Comparison of ENCODE assay signal across 8 cellular contexts in the genomic region with DNA sequence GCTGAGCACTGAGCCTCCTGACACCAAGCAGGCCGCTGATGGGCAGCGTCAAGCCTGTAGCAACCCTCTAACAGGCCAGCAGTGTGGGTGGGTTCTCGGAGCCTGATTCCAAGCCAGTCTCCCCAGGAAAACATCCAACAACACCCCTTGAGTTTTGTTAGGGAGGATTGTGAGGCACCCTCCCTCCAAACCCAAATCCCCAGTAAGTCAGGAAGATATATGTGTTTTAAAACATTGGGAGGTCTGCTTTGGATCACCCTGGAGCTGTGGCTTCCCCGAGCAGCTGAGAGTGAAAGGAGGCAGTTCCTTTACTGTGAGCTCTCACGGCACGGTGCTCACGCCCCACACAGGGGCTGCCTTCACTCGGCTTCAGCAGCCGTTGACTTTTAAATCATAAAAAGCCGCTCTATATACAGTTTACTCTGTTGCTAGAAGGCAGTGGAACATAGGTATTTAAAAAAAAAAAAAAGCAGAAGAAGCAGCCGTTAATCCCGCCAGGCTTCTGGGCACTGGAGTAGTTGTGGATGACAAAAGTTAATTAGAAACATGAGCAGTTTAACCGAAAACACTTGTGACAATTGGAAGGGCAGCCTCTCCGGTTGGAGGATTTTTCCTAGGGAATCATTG.
DNase-seq lines count a peak whose midpoint lies in the region; TF ChIP-seq lines count a peak whose summit lies in the region.
"Had no signal": no experiment of that assay in that cellular context is flagged by ENCODE, and none has a peak within 500 bp of the region (broad histone marks: within the 10 kb centered on the region; RNA-seq: fewer than 3 reads in every experiment).

No MANE protein-coding gene starts in this region.

- H3K27me3 ChIP-seq in adipocyte (replicated peaks; ENCODE audit: control insufficient read depth, insufficient read depth, low read length): no peaks in the 10 kb centered on the region

- no peak overlapping the region for H3K27ac Mint-ChIP-seq in activated CD4-positive, alpha-beta T cell treated with anti-CD3 and anti-CD28 coated beads, Interleukin-2, amount 10 ng/mL, durations not matched to agents 7 days and 5 days

- H3K9ac ChIP-seq in adipocyte (ENCODE audit: low read length): peak overlapping the region; percentile 71

- no peaks in the 10 kb centered on the region for H3K36me3 Mint-ChIP-seq in activated CD4-positive, alpha-beta T cell treated with anti-CD3 and anti-CD28 coated beads, Interleukin-2, amount 10 ng/mL, durations not matched to agents 7 days and 5 days (ENCODE audit: low read depth)

- no peaks in the 10 kb centered on the region for H3K9me3 ChIP-seq in adipocyte (ENCODE audit: control insufficient read depth, low read length)
- H3K9me3 ChIP-seq: psoas muscle had no signal

- peak; percentile 77 for DNase-seq in HFF-Myc (ENCODE audit: extremely low read depth, low read depth)
- peak; percentile 79 for DNase-seq in adipocyte (ENCODE audit: low read depth)
- peak; percentile 67 for DNase-seq in left kidney (ENCODE audit: low read depth, low spot score)
- DNase-seq in superior temporal gyrus (ENCODE audit: extremely low spot score): peak; percentile 49
- DNase-seq in NCI-H510A treated with DMSO at 0.1 percent for 48 hours (lab: John Stamatoyannopoulos, UW): no peak
- DNase-seq in activated CD4-positive, alpha-beta T cell treated with anti-CD3 and anti-CD28 coated beads, Interleukin-2, amount 10 ng/mL, durations not matched to agents 7 days and 5 days: no peak
- no peak for DNase-seq in NCI-H146 (lab: John Stamatoyannopoulos, UW)
- DNase-seq: psoas muscle had no signal

- peaks cover 35% of the 10 kb centered on the region for H3K36me3 ChIP-seq in adipocyte (ENCODE audit: control insufficient read depth, insufficient read depth, low read length, severe bottlenecking)

- H3K4me1 Mint-ChIP-seq in activated CD4-positive, alpha-beta T cell treated with anti-CD3 and anti-CD28 coated beads, Interleukin-2, amount 10 ng/mL, durations not matched to agents 7 days and 5 days: no peaks in the 10 kb centered on the region

- TF ChIP-seq CTCF in HFF-Myc (IDR thresholded peaks at IDR 0.05; ENCODE audit: low read depth, low read length, missing control alignments): no peak

- H3K4me1 ChIP-seq in adipocyte (ENCODE audit: control insufficient read depth, insufficient read depth, low read length): peaks cover 43% of the 10 kb centered on the region
- H3K4me1 ChIP-seq: psoas muscle had no signal

- no peak overlapping the region for H3K4me3 Mint-ChIP-seq in activated CD4-positive, alpha-beta T cell treated with anti-CD3 and anti-CD28 coated beads, Interleukin-2, amount 10 ng/mL, durations not matched to agents 7 days and 5 days

- POLR2A ChIA-PET in activated CD4-positive, alpha-beta T cell treated with anti-CD3 and anti-CD28 coated beads, Interleukin-2, amount 10 ng/mL, durations not matched to agents 7 days and 5 days (lab: Charles Lee): no interaction called here

- H3K9me3 Mint-ChIP-seq in activated CD4-positive, alpha-beta T cell treated with anti-CD3 and anti-CD28 coated beads, Interleukin-2, amount 10 ng/mL, durations not matched to agents 7 days and 5 days: no peaks in the 10 kb centered on the region

- H3K4me3 ChIP-seq in HFF-Myc (replicated peaks; ENCODE audit: low read depth, low read length) (no peak overlapping the region), adipocyte (ENCODE audit: low read length) (peak overlapping the region; percentile 66)
- H3K4me3 ChIP-seq: psoas muscle had no signal

- CTCF ChIA-PET in activated CD4-positive, alpha-beta T cell treated with anti-CD3 and anti-CD28 coated beads, Interleukin-2, amount 10 ng/mL, durations not matched to agents 7 days and 5 days (lab: Charles Lee): no interaction called here

- no peaks in the 10 kb centered on the region for H3K27me3 Mint-ChIP-seq in activated CD4-positive, alpha-beta T cell treated with anti-CD3 and anti-CD28 coated beads, Interleukin-2, amount 10 ng/mL, durations not matched to agents 7 days and 5 days

Comparison
In these comparisons a context has a peak if more than half of its experiments do, and no peak if none do; other contexts are left out.
1. DNase-seq: peak in HFF-Myc (single experiment), adipocyte (single experiment), left kidney (single experiment) and superior temporal gyrus (single experiment); none in NCI-H510A treated with DMSO at 0.1 percent for 48 hours (single experiment), activated CD4-positive, alpha-beta T cell treated with anti-CD3 and anti-CD28 coated beads, Interleukin-2, amount 10 ng/mL, durations not matched to agents 7 days and 5 days (single experiment) and NCI-H146 (single experiment).